In the genomic region with DNA sequence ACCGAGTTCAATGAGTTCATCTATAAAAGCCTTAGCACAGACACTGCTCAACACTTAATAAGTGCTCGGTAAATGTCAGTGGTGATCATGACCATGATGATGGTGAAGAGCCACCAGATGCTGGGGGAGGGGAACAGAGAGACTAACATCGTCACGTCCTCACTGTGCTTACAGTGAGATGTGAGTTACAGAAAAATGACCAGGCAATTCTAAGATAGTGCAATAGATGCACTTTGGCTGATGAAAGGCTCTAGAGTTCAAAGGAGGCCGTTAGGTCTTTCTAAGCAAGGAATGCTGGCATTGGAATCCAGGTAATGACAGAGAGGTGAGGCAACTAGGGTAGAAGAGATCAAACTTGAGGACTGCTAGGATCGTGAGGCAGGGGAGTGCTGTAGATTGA, we compare ENCODE assay signal across 17 cellular contexts. TPM values are rescaled to one million over a fixed set of nuclear protein-coding genes. Genes with fewer than 3 reads are reported as not detected.
A peak's percentile ranks its signal among the peaks of the same experiment; 100 is the strongest.
DNase-seq lines count a peak whose midpoint lies in the region; ATAC-seq, FAIRE-seq and TF ChIP-seq lines count a peak whose summit lies in the region.
"Had no signal": no experiment of that assay in that cellular context is flagged by ENCODE, and none has a peak within 500 bp of the region (broad histone marks: within the 10 kb centered on the region; RNA-seq: fewer than 3 reads in every experiment).

No MANE protein-coding gene starts in this region.

- H3K36me3 ChIP-seq in Caco-2 (ENCODE audit: control insufficient read depth, insufficient read depth, low read length): no peaks in the 10 kb centered on the region
- peaks cover 24% of the 10 kb centered on the region; the same call in 2 of the 3 replicates for H3K36me3 ChIP-seq in K562 (ENCODE audit: control insufficient read depth, insufficient read depth, low read length)
- H3K36me3 ChIP-seq in parathyroid adenoma (ENCODE audit: control insufficient read depth, insufficient read depth, low read length): no peaks in the 10 kb centered on the region

- DNase-seq in Caco-2: peak; percentile 48 to 59
- DNase-seq in K562 (ENCODE audit: extremely low read depth in 1 of 4, low spot score in 3 of 4): peak in 2 of 4 experiments; percentile 47 to 66
- DNase-seq in islet precursor cell: peak; percentile 77
- no peak for DNase-seq in germinal center (ENCODE audit: low spot score)
- no peak for DNase-seq in substantia nigra (lab: John Stamatoyannopoulos, UW)
- DNase-seq in NCI-H526 (lab: John Stamatoyannopoulos, UW): no peak
- DNase-seq in NCI-H2107 (lab: John Stamatoyannopoulos, UW): no peak
- DNase-seq: ACHN; Calu3; CD4-positive, CD25-positive, alpha-beta regulatory T cell; DMS 273 treated with DMSO at 0.1 percent for 48 hours; HCEC 1CT; HFFc6 had no signal

- peak; percentile 82 for FAIRE-seq in K562 (lab: Jason Lieb, UNC)
- FAIRE-seq: GM12878, H1 had no signal

- WGBS in K562 (ENCODE audit: insufficient coverage, low coverage, missing lambda C conversion rate): 11% methylated on average over 6 of the region's 6 CpGs

- no peak for TF ChIP-seq POLR2A in K562 (conservative IDR thresholded peaks at IDR 0.05)

- TF ChIP-seq EP300 in K562 (IDR thresholded peaks at IDR 0.05; ENCODE audit: low read length): peak; percentile 61; the same call in 1 of the 2 replicates

- H3K4me3 ChIP-seq in Caco-2 (ENCODE audit: low read depth, low read length) (no peak overlapping the region), K562 (no peak overlapping the region), parathyroid adenoma (ENCODE audit: low read depth, low read length) (no peak overlapping the region)
- H3K4me3 ChIP-seq: BLaER1 treated with 17β-estradiol and CSF1 and Interleukin-3, amounts not matched to agents 10 nM and 100 nM; GM12878 had no signal

- H3K27ac ChIP-seq in K562 (ENCODE audit: extremely low read depth, low read depth, low read length) (peak overlapping the region; percentile 80), parathyroid adenoma (peak overlapping the region; percentile 19), substantia nigra (ENCODE audit: low read depth, low read length, poor library complexity, severe bottlenecking) (no peak overlapping the region)
- H3K27ac ChIP-seq: BLaER1 treated with 17β-estradiol and CSF1 and Interleukin-3, amounts not matched to agents 10 nM and 100 nM had no signal

- no peak for TF ChIP-seq RAD21 in K562 (CRISPR knock-in tag; conservative IDR thresholded peaks at IDR 0.05 in 1 of 2, IDR thresholded peaks at IDR 0.05 in 1 of 2)

- peaks cover 89% of the 10 kb centered on the region for H3K79me2 ChIP-seq in K562 (ENCODE audit: control insufficient read depth, insufficient read depth, low read length)
- no peaks in the 10 kb centered on the region for H3K79me2 ChIP-seq in parathyroid adenoma

- H3K4me2 ChIP-seq in K562 (ENCODE audit: insufficient read depth, low read length) (peak overlapping the region; percentile 73), parathyroid adenoma (ENCODE audit: low read length) (no peak overlapping the region)
- H3K4me2 ChIP-seq: BLaER1 treated with 17β-estradiol and CSF1 and Interleukin-3, amounts not matched to agents 10 nM and 100 nM had no signal

- H3K36me3 Mint-ChIP-seq in Caco-2 (ENCODE audit: insufficient read depth, unreplicated experiment): peaks cover 25% of the 10 kb centered on the region

- intact Hi-C loops in Caco-2 (cut with micrococcal nuclease; ENCODE audit: unreplicated experiment) (no loop called here), K562 (cut with micrococcal nuclease) (no loop called here)

- H3K4me1 ChIP-seq in Caco-2: peaks cover 24% of the 10 kb centered on the region
- peaks cover 6 to 29% of the 10 kb centered on the region in 2 experiments for H3K4me1 ChIP-seq in K562 (replicated peaks in 1 of 2; ENCODE audit: control insufficient read depth in 2 of 2, insufficient read depth in 2 of 2, low read length in 2 of 2)
- H3K4me1 ChIP-seq in parathyroid adenoma: no peaks in the 10 kb centered on the region

- TF ChIP-seq CTCF in Caco-2 (IDR thresholded peaks at IDR 0.05; ENCODE audit: insufficient read depth in 1 of 2, low read depth in 1 of 2, low read length in 1 of 2, severe bottlenecking in 1 of 2, unreplicated experiment in 1 of 2) (no peak), K562 (IDR thresholded peaks at IDR 0.05 in 2 of 3, conservative IDR thresholded peaks at IDR 0.05 in 1 of 3; ENCODE audit: insufficient read depth in 2 of 3, low read depth in 1 of 3, low read length in 3 of 3) (no peak), parathyroid adenoma (IDR thresholded peaks at IDR 0.05) (no peak)

- no peaks in the 10 kb centered on the region for H3K27me3 ChIP-seq in Caco-2 (replicated peaks; ENCODE audit: control insufficient read depth, insufficient read depth, low read length)
- no peaks in the 10 kb centered on the region for H3K27me3 ChIP-seq in K562 (ENCODE audit: control insufficient read depth in 2 of 2, insufficient read depth in 2 of 2, low read length in 2 of 2)
- H3K27me3 ChIP-seq in parathyroid adenoma (ENCODE audit: control insufficient read depth, insufficient read depth, low read length): no peaks in the 10 kb centered on the region
- H3K27me3 ChIP-seq: BLaER1 treated with 17β-estradiol and CSF1 and Interleukin-3, amounts not matched to agents 10 nM and 100 nM had no signal

- BruUV-seq in Caco-2 (replicated peaks; lab: Mats Ljungman, UMichigan) (no TSS peak), K562 (replicated peaks; lab: Mats Ljungman, UMichigan) (no TSS peak)

- H3K4me3 Mint-ChIP-seq in Caco-2 (ENCODE audit: unreplicated experiment): no peak overlapping the region
- H3K4me3 Mint-ChIP-seq: CD4-positive, CD25-positive, alpha-beta regulatory T cell; HFFc6 had no signal

- H3K4me1 Mint-ChIP-seq in Caco-2 (ENCODE audit: low read depth, unreplicated experiment): peaks cover 27% of the 10 kb centered on the region

- no peaks in the 10 kb centered on the region for H3K9me1 ChIP-seq in K562 (ENCODE audit: control insufficient read depth, insufficient read depth, low read length)

- H3K27me3 Mint-ChIP-seq in Caco-2 (ENCODE audit: insufficient read depth, unreplicated experiment): no peaks in the 10 kb centered on the region
- H3K27me3 Mint-ChIP-seq: CD4-positive, CD25-positive, alpha-beta regulatory T cell had no signal

- POLR2A ChIA-PET in Caco-2 (lab: Charles Lee) (no interaction called here), K562 (lab: Yijun Ruan, JAX) (no interaction called here)

- in situ Hi-C loops in K562 (cut with MboI): loop anchor here (5.0 kb wide), 1 partner anchor 111 kb away; no protein-coding TSS in a partner anchor

- H3K9me3 ChIP-seq in Caco-2 (no peaks in the 10 kb centered on the region), K562 (replicated peaks; ENCODE audit: control insufficient read depth, insufficient read depth, low read depth, low read length) (no peaks in the 10 kb centered on the region), parathyroid adenoma (ENCODE audit: control insufficient read depth, low read length) (no peaks in the 10 kb centered on the region)

- H3K9ac ChIP-seq in K562 (ENCODE audit: insufficient read depth in 1 of 2, low read depth in 2 of 2, low read length in 2 of 2) (peak overlapping the region; percentile 54 to 84; a peak in 3 of 4 replicates), parathyroid adenoma (no peak overlapping the region)
- H3K9ac ChIP-seq: BLaER1 treated with 17β-estradiol and CSF1 and Interleukin-3, amounts not matched to agents 10 nM and 100 nM had no signal

- no peaks in the 10 kb centered on the region for H3K9me3 Mint-ChIP-seq in Caco-2 (ENCODE audit: unreplicated experiment)
- H3K9me3 Mint-ChIP-seq: HFFc6 had no signal

- peak overlapping the region; percentile 56 for H3K27ac Mint-ChIP-seq in Caco-2 (ENCODE audit: unreplicated experiment)
- H3K27ac Mint-ChIP-seq: HFFc6 had no signal

- CTCF ChIA-PET in Caco-2 (lab: Charles Lee): no interaction called here
- CTCF ChIA-PET in K562 (lab: Yijun Ruan, JAX; ENCODE audit: low intra/inter-chr PET ratio): no interaction called here

- H4K20me1 ChIP-seq in K562 (replicated peaks; ENCODE audit: control insufficient read depth, insufficient read depth, low read length): peaks cover 6% of the 10 kb centered on the region; the same call in 1 of the 2 replicates

- H2AFZ ChIP-seq in K562 (ENCODE audit: low read depth, low read length): peak overlapping the region; percentile 43; the same call in 1 of the 2 replicates
- no peak overlapping the region for H2AFZ ChIP-seq in parathyroid adenoma

- ATAC-seq in K562: peak; percentile 90
- ATAC-seq: GM12878 had no signal

TF ChIP-seq in K562, 482 proteins besides CTCF, POLR2A, EP300 and RAD21 (continues in another document):
- TF ChIP-seq ZEB2 (IDR thresholded peaks at IDR 0.05): peak; percentile 61; the same call in 1 of the 2 replicates
- no peak for TF ChIP-seq NR4A1 (CRISPR knock-in tag; IDR thresholded peaks at IDR 0.05)
- 0 out of 2 replicates have a peak, but pooled peaks have one; percentile 28 for TF ChIP-seq NR4A1 (tag; IDR thresholded peaks at IDR 0.05)

RNA-seq across cellular contexts. Expression of a gene that starts 36.7 kb away (rescaled TPM):
- total RNA-seq in Caco-2 (2022) (122 and 140 TPM in 2 replicates), K562 (2014; rRNA removed) (45.9 and 46.7 TPM in 2 replicates), K562 (2014; rRNA removed; fragmentation: Illumina TruSeq; extraction: Trizol) (64.0 and 71.2 TPM in 2 replicates), K562 (2015; rRNA removed; fragmentation: Illumina TruSeq; extraction: Trizol) (40.0 and 46.1 TPM in 2 replicates), K562 (2021) (54.1 and 58.7 TPM in 2 replicates)
- 218 and 235 TPM in 2 replicates for total RNA-seq in K562 (2011; cell fraction: chromatin; rRNA removed; ENCODE audit: low replicate concordance)
- 124 and 166 TPM in 2 replicates for total RNA-seq in K562 (2011; cell fraction: nucleolus; rRNA removed)
- total RNA-seq in K562 (2011; cell fraction: nucleoplasm; rRNA removed): 179 and 212 TPM in 2 replicates
- polyA plus RNA-seq in K562 (2011; rRNA removed) (59.5 and 60.1 TPM in 2 replicates), K562 (2014; fragmentation: Illumina TruSeq; extraction: Trizol) (71.8 and 80.4 TPM in 2 replicates), K562 (2014; fragmentation: Nextera tagmentation; extraction: Ambion mirVana) (10 to 100 TPM; 18.5 to 22.4 TPM), K562 (2014; rRNA removed) (57.0 and 60.0 TPM in 2 replicates)
- polyA plus RNA-seq in K562 (2011; cell fraction: cytosol; rRNA removed): 24.8 and 46.7 TPM in 2 replicates
- polyA plus RNA-seq in K562 (2011; cell fraction: nucleus; rRNA removed): 29.3 and 46.0 TPM in 2 replicates
- 45.4 and 47.0 TPM in 2 replicates for polyA plus RNA-seq in K562 (2012)
- polyA minus RNA-seq in K562 (2011; rRNA and poly(A)+ RNA removed): 135 and 180 TPM in 2 replicates
- polyA minus RNA-seq in K562 (2011; cell fraction: cytosol; rRNA and poly(A)+ RNA removed): 39.2 and 48.3 TPM in 2 replicates
- polyA minus RNA-seq in K562 (2011; cell fraction: nucleus; rRNA and poly(A)+ RNA removed): 201 and 315 TPM in 2 replicates

Comparison
In these comparisons a context has a peak if more than half of its experiments do, and no peak if none do; other contexts are left out.
1. DNase-seq: peak in Caco-2 (2 of 2) and islet precursor cell (single experiment); none in germinal center (single experiment), substantia nigra (0 of 49), NCI-H526 (0 of 2) and NCI-H2107 (single experiment).